Comparison of ENCODE assay signal across 22 cellular contexts in the genomic region with DNA sequence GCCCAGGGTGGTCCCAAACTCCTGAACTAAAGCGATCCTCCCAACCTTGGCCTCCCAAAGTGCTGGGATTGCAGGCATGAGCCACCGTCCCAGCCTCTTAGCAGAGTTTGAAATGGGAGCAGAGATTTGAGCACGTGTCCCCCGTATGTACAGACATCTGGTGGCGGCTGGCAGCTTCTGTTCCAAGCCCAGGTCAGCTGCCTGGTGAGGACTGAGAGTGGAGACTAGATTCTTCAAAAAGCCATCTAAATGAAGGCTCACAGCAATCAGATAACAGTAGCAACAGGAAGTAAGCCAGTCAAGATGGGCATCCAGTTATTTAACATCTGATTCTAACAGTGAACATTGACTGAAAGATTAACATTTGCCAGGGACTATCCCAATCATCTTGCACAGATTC.
DNase-seq lines count a peak whose midpoint lies in the region; ATAC-seq, FAIRE-seq and TF ChIP-seq lines count a peak whose summit lies in the region.
"Had no signal": no experiment of that assay in that cellular context is flagged by ENCODE, and none has a peak within 500 bp of the region (broad histone marks: within the 10 kb centered on the region; RNA-seq: fewer than 3 reads in every experiment).

No MANE protein-coding gene starts in this region.

- no peak for TF ChIP-seq EP300 in K562 (IDR thresholded peaks at IDR 0.05; ENCODE audit: low read length)

- H3K4me1 ChIP-seq in K562 (replicated peaks in 1 of 2; ENCODE audit: control insufficient read depth in 2 of 2, insufficient read depth in 2 of 2, low read length in 2 of 2) = no peaks in the 10 kb centered on the region; a peak in 1 of 5 replicates

- H3K36me3 ChIP-seq in K562 (ENCODE audit: control insufficient read depth, insufficient read depth, low read length) = no peaks in the 10 kb centered on the region

- peaks cover 35% of the 10 kb centered on the region for H3K4me1 Mint-ChIP-seq in mesothelial cell of epicardium
- H3K4me1 Mint-ChIP-seq in activated naive CD4-positive, alpha-beta T cell treated with anti-CD3 and anti-CD28 coated beads, Interleukin-2, amount 10 ng/mL, durations not matched to agents 7 days and 5 days = no peaks in the 10 kb centered on the region
- H3K4me1 Mint-ChIP-seq: B cell; CD4-positive, CD25-positive, alpha-beta regulatory T cell had no signal

- WGBS in K562 (ENCODE audit: insufficient coverage, low coverage, missing lambda C conversion rate) = 3% methylated on average over 5 of the region's 5 CpGs

- no peak overlapping the region for H3K4me3 Mint-ChIP-seq in mesothelial cell of epicardium
- H3K4me3 Mint-ChIP-seq in activated naive CD4-positive, alpha-beta T cell treated with anti-CD3 and anti-CD28 coated beads, Interleukin-2, amount 10 ng/mL, durations not matched to agents 7 days and 5 days = no peak overlapping the region
- H3K4me3 Mint-ChIP-seq: B cell; CD4-positive, CD25-positive, alpha-beta regulatory T cell had no signal

- ATAC-seq in K562 (no peak), HG02759 (IDR thresholded peaks at IDR 0.05; ENCODE audit: unreplicated experiment) (no peak), GM18870 (IDR thresholded peaks at IDR 0.05; ENCODE audit: unreplicated experiment) (no peak)

- TF ChIP-seq POLR2A in K562 (conservative IDR thresholded peaks at IDR 0.05) = no peak

- H3K27ac Mint-ChIP-seq in mesothelial cell of epicardium = peak overlapping the region; percentile 21
- H3K27ac Mint-ChIP-seq in activated naive CD4-positive, alpha-beta T cell treated with anti-CD3 and anti-CD28 coated beads, Interleukin-2, amount 10 ng/mL, durations not matched to agents 7 days and 5 days = no peak overlapping the region
- H3K27ac Mint-ChIP-seq: B cell; CD4-positive, CD25-positive, alpha-beta regulatory T cell had no signal

- no peak overlapping the region for H3K9ac ChIP-seq in K562 (ENCODE audit: insufficient read depth in 1 of 2, low read depth in 2 of 2, low read length in 2 of 2)

- no peaks in the 10 kb centered on the region for H3K9me3 ChIP-seq in K562 (replicated peaks; ENCODE audit: control insufficient read depth, insufficient read depth, low read depth, low read length)

- H3K27me3 ChIP-seq in K562 (ENCODE audit: control insufficient read depth in 2 of 2, insufficient read depth in 2 of 2, low read length in 2 of 2) = peaks cover 37 to 78% of the 10 kb centered on the region in 2 experiments

- H3K4me2 ChIP-seq in K562 (ENCODE audit: insufficient read depth, low read length) = no peak overlapping the region
- H3K4me2 ChIP-seq: PC-9 had no signal

- H3K27ac ChIP-seq in K562 (ENCODE audit: extremely low read depth, low read depth, low read length) = no peak overlapping the region
- H3K27ac ChIP-seq: PC-9, RWPE1 had no signal

- TF ChIP-seq CTCF in K562 (IDR thresholded peaks at IDR 0.05 in 2 of 3, conservative IDR thresholded peaks at IDR 0.05 in 1 of 3; ENCODE audit: insufficient read depth in 2 of 3, low read depth in 1 of 3, low read length in 3 of 3) (no peak), mesothelial cell of epicardium (IDR thresholded peaks at IDR 0.05; ENCODE audit: unreplicated experiment) (no peak)

- DNase-seq in NCI-H1694 treated with DMSO at 0.1 percent for 48 hours (lab: John Stamatoyannopoulos, UW) (peak; percentile 3), NCI-H1694 (lab: John Stamatoyannopoulos, UW) (no peak), NCI-H2171 treated with DMSO at 0.1 percent for 48 hours (lab: John Stamatoyannopoulos, UW) (peak; percentile 68), K562 (ENCODE audit: extremely low read depth in 1 of 4, low spot score in 3 of 4) (no peak), mesothelial cell of epicardium (ENCODE audit: low spot score in 2 of 2, unreplicated experiment in 2 of 2) (no peak)
- DNase-seq in activated naive CD4-positive, alpha-beta T cell treated with anti-CD3 and anti-CD28 coated beads, Interleukin-2, amount 10 ng/mL, durations not matched to agents 7 days and 5 days = no peak
- DNase-seq: 8988T; CD4-positive, CD25-positive, alpha-beta regulatory T cell; COR-L47; DMS153; GOT3; NCI-H1436; NCI-H2029 treated with DMSO at 0.1 percent for 48 hours; NCI-H446 treated with DMSO at 0.1 percent for 48 hours; NCI-H774; PC-9; SW 1271 had no signal

- TF ChIP-seq RAD21 in K562 (CRISPR knock-in tag; conservative IDR thresholded peaks at IDR 0.05 in 1 of 2, IDR thresholded peaks at IDR 0.05 in 1 of 2) = no peak

- H3K36me3 Mint-ChIP-seq in mesothelial cell of epicardium = no peaks in the 10 kb centered on the region
- no peaks in the 10 kb centered on the region for H3K36me3 Mint-ChIP-seq in activated naive CD4-positive, alpha-beta T cell treated with anti-CD3 and anti-CD28 coated beads, Interleukin-2, amount 10 ng/mL, durations not matched to agents 7 days and 5 days
- H3K36me3 Mint-ChIP-seq: CD4-positive, CD25-positive, alpha-beta regulatory T cell had no signal

- H3K9me1 ChIP-seq in K562 (ENCODE audit: control insufficient read depth, insufficient read depth, low read length) = no peaks in the 10 kb centered on the region

- POLR2A ChIA-PET in K562 (lab: Yijun Ruan, JAX) = interaction anchor here (0.6 kb wide), 1 partner anchor 10 kb away, joined by 3 read pairs; no protein-coding TSS in a partner anchor

- FAIRE-seq in K562 (lab: Jason Lieb, UNC) = no peak
- FAIRE-seq: GM12891 had no signal

- intact Hi-C loops in K562 (cut with micrococcal nuclease) = loop anchor here (10.0 kb wide), 1 partner anchor 213 kb away; no protein-coding TSS in a partner anchor

- H3K9me3 Mint-ChIP-seq in mesothelial cell of epicardium = no peaks in the 10 kb centered on the region
- H3K9me3 Mint-ChIP-seq in activated naive CD4-positive, alpha-beta T cell treated with anti-CD3 and anti-CD28 coated beads, Interleukin-2, amount 10 ng/mL, durations not matched to agents 7 days and 5 days = no peaks in the 10 kb centered on the region

- BruUV-seq in K562 (replicated peaks; lab: Mats Ljungman, UMichigan) = no TSS peak

- CTCF ChIA-PET in K562 (lab: Yijun Ruan, JAX; ENCODE audit: low intra/inter-chr PET ratio) = no interaction called here
- CTCF ChIA-PET in activated naive CD4-positive, alpha-beta T cell treated with anti-CD3 and anti-CD28 coated beads, Interleukin-2, amount 10 ng/mL, durations not matched to agents 7 days and 5 days (lab: Charles Lee) = interaction anchor here (1.0 kb wide), 2 partner anchors 97 to 212 kb away, joined by 3 read pairs; no protein-coding TSS in a partner anchor

- H2AFZ ChIP-seq in K562 (ENCODE audit: low read depth, low read length) = no peak overlapping the region
- H2AFZ ChIP-seq: PC-9 had no signal

- H3K79me2 ChIP-seq in K562 (ENCODE audit: control insufficient read depth, insufficient read depth, low read length) = no peaks in the 10 kb centered on the region

- H3K27me3 Mint-ChIP-seq in mesothelial cell of epicardium (ENCODE audit: low read depth) = no peaks in the 10 kb centered on the region
- peaks cover 5% of the 10 kb centered on the region for H3K27me3 Mint-ChIP-seq in activated naive CD4-positive, alpha-beta T cell treated with anti-CD3 and anti-CD28 coated beads, Interleukin-2, amount 10 ng/mL, durations not matched to agents 7 days and 5 days

- in situ Hi-C loops in K562 (cut with MboI) = no loop called here

- H4K20me1 ChIP-seq in K562 (replicated peaks; ENCODE audit: control insufficient read depth, insufficient read depth, low read length) = no peaks in the 10 kb centered on the region; the same call in 1 of the 2 replicates

- H3K4me3 ChIP-seq in K562 = no peak overlapping the region
- H3K4me3 ChIP-seq: PC-9 had no signal

TF ChIP-seq in K562, 482 proteins besides CTCF, POLR2A, EP300 and RAD21:
- TF ChIP-seq POLR2AphosphoS5 (IDR thresholded peaks at IDR 0.05; ENCODE audit: control insufficient read depth, insufficient read depth, low read depth, low read length) = no peak
- TF ChIP-seq, protein P1, sequence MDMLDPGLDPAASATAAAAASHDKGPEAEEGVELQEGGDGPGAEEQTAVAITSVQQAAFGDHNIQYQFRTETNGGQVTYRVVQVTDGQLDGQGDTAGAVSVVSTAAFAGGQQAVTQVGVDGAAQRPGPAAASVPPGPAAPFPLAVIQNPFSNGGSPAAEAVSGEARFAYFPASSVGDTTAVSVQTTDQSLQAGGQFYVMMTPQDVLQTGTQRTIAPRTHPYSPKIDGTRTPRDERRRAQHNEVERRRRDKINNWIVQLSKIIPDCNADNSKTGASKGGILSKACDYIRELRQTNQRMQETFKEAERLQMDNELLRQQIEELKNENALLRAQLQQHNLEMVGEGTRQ (CRISPR knock-in tag; IDR thresholded peaks at IDR 0.05) = peak; percentile 7; the same call in 1 of the 2 replicates

Comparison
In these comparisons a context has a peak if more than half of its experiments do, and no peak if none do; other contexts are left out.
1. DNase-seq: peak in NCI-H1694 treated with DMSO at 0.1 percent for 48 hours (single experiment) and NCI-H2171 treated with DMSO at 0.1 percent for 48 hours (single experiment); none in NCI-H1694 (single experiment), K562 (0 of 4), mesothelial cell of epicardium (0 of 2) and activated naive CD4-positive, alpha-beta T cell treated with anti-CD3 and anti-CD28 coated beads, Interleukin-2, amount 10 ng/mL, durations not matched to agents 7 days and 5 days (single experiment).